ENCODE assay signal across 17 cellular contexts in the genomic region with DNA sequence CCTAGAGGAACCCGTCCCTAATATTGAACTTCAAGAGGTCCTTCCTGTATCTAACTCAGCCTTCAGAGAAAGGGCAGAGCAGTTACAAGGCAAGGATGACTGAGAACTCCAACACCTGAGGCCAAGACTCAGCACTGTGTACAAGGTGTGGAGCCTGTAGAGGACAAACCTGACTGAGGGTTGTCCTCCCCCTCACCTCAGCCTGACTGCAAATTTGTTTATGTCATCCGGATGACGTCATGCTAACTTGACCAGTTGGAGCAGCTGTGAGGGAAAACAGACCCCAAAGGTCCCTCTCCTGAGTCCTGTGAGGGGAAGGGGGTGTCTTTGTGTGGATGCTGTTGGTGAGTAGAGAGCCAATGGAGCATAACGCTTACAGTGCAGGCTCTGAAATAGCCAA. TPM values are rescaled to one million over a fixed set of nuclear protein-coding genes. Genes with fewer than 3 reads are reported as not detected.
DNase-seq lines count a peak whose midpoint lies in the region; ATAC-seq and TF ChIP-seq lines count a peak whose summit lies in the region.
"Had no signal": no experiment of that assay in that cellular context is flagged by ENCODE, and none has a peak within 500 bp of the region (broad histone marks: within the 10 kb centered on the region; RNA-seq: fewer than 3 reads in every experiment).

No MANE protein-coding gene starts in this region.

- peaks cover 83% of the 10 kb centered on the region for H3K4me1 Mint-ChIP-seq in CD4-positive, alpha-beta T cell (ENCODE audit: low read depth)

- H3K27me3 Mint-ChIP-seq in CD4-positive, alpha-beta T cell, result no peaks in the 10 kb centered on the region

- H3K4me3 ChIP-seq in BLaER1 treated with 17β-estradiol and CSF1 and Interleukin-3, amounts not matched to agents 10 nM and 100 nM, result no peak overlapping the region
- H3K4me3 ChIP-seq in mucosa of rectum (ENCODE audit: low read length in 2 of 2), result no peak overlapping the region
- H3K4me3 ChIP-seq: coronary artery, tibial artery had no signal

- peaks cover 39 to 71% (median 53%) of the 10 kb centered on the region in 10 experiments for H3K4me1 ChIP-seq in BLaER1 treated with 17β-estradiol and CSF1 and Interleukin-3, amounts not matched to agents 10 nM and 100 nM
- H3K4me1 ChIP-seq in mucosa of rectum (ENCODE audit: control insufficient read depth in 2 of 2, insufficient read depth in 2 of 2, low read length in 2 of 2), result peaks cover 18 to 40% of the 10 kb centered on the region in 2 donors

- peaks cover 0 to 73% (median 51%) of the 10 kb centered on the region in 11 experiments; a peak in 17 of 22 replicates for H4K20me1 ChIP-seq in BLaER1 treated with 17β-estradiol and CSF1 and Interleukin-3, amounts not matched to agents 10 nM and 100 nM

- peaks cover 55% of the 10 kb centered on the region for H3K36me3 Mint-ChIP-seq in CD4-positive, alpha-beta T cell (ENCODE audit: low read depth)

- H3K27ac ChIP-seq in BLaER1 treated with 17β-estradiol and CSF1 and Interleukin-3, amounts not matched to agents 10 nM and 100 nM, result peak overlapping the region in 4 of 11 experiments; percentile 21 to 45 (median 34); a peak in 6 of 22 replicates
- H3K27ac ChIP-seq in CD4-positive, alpha-beta T cell (ENCODE audit: low read depth, low read length), result no peak overlapping the region
- peak overlapping the region; percentile 91 for H3K27ac ChIP-seq in VCaP
- H3K27ac ChIP-seq in mucosa of rectum (ENCODE audit: low read depth in 2 of 2, low read length in 2 of 2), result peak overlapping the region; percentile 75 to 77
- H3K27ac ChIP-seq: coronary artery, tibial artery had no signal

- DNase-seq in CD4-positive, alpha-beta T cell, result no peak
- DNase-seq in NCI-H2227 treated with DMSO at 0.1 percent for 48 hours (lab: John Stamatoyannopoulos, UW), result no peak
- DNase-seq: activated CD4-positive, CD25-positive, alpha-beta regulatory T cell treated with anti-CD3 and anti-CD28 coated beads, Interleukin-2, amount 50 U/mL, for 72 hours; activated effector memory CD4-positive, alpha-beta T cell treated with anti-CD3 and anti-CD28 coated beads, Interleukin-2, amount 50 U/mL, for 16 hours; glutamatergic neuron; NCI-H187; NCI-H510A; stimulated activated CD4-positive, alpha-beta T cell treated with anti-CD3 and anti-CD28 coated beads, Interleukin-2, amount 100 ng/mL, for 24 hours; stimulated activated naive CD4-positive, alpha-beta T cell treated with Interleukin-2 at 50 U/mL for 16 hours; tibial artery had no signal

- intact Hi-C loops in CD4-positive, alpha-beta T cell (cut with DNase I, micrococcal nuclease), result no loop called here

- H3K9me3 ChIP-seq in BLaER1 treated with 17β-estradiol and CSF1 and Interleukin-3, amounts not matched to agents 10 nM and 100 nM (replicated peaks in 1 of 11), result peaks cover 15 to 27% (median 22%) of the 10 kb centered on the region in 11 experiments
- H3K9me3 ChIP-seq in CD4-positive, alpha-beta T cell (ENCODE audit: control insufficient read depth, low read length), result no peaks in the 10 kb centered on the region
- no peaks in the 10 kb centered on the region for H3K9me3 ChIP-seq in mucosa of rectum (ENCODE audit: control insufficient read depth in 2 of 2, low read length in 2 of 2)
- H3K9me3 ChIP-seq: tibial artery had no signal

- POLR2A ChIA-PET in CD4-positive, alpha-beta T cell (lab: Charles Lee), result no interaction called here

- H3K36me3 ChIP-seq in BLaER1 treated with 17β-estradiol and CSF1 and Interleukin-3, amounts not matched to agents 10 nM and 100 nM, result peaks cover 16 to 78% (median 64%) of the 10 kb centered on the region in 11 experiments; a peak in 21 of 22 replicates
- H3K36me3 ChIP-seq in mucosa of rectum (ENCODE audit: control insufficient read depth in 2 of 2, insufficient read depth in 2 of 2, low read length in 2 of 2), result peaks cover 0 to 4% of the 10 kb centered on the region in 2 donors
- H3K36me3 ChIP-seq: tibial artery had no signal

- H3K4me3 Mint-ChIP-seq in CD4-positive, alpha-beta T cell, result peak overlapping the region; percentile 5

- no peak for TF ChIP-seq CTCF in CD4-positive, alpha-beta T cell (IDR thresholded peaks at IDR 0.05)
- TF ChIP-seq CTCF in VCaP (conservative IDR thresholded peaks at IDR 0.05), result no peak

- 0 out of 22 replicates have a peak overlapping the region, but pooled peaks of 1 of the 11 experiments have one; percentile 2 for H3K9ac ChIP-seq in BLaER1 treated with 17β-estradiol and CSF1 and Interleukin-3, amounts not matched to agents 10 nM and 100 nM
- H3K9ac ChIP-seq in mucosa of rectum (ENCODE audit: low read depth in 1 of 2, low read length in 2 of 2), result peak overlapping the region in 1 of 2 donors; percentile 5

- CTCF ChIA-PET in CD4-positive, alpha-beta T cell (lab: Charles Lee), result no interaction called here

- ATAC-seq in CD4-positive, alpha-beta T cell (ENCODE audit: poor library complexity), result no peak
- ATAC-seq in HG02571 (IDR thresholded peaks at IDR 0.05; ENCODE audit: unreplicated experiment), result no peak
- no peak for ATAC-seq in HG03354 (IDR thresholded peaks at IDR 0.05; ENCODE audit: poor library complexity, severe bottlenecking, unreplicated experiment)
- ATAC-seq: left lobe of liver had no signal

- no peaks in the 10 kb centered on the region for H3K9me3 Mint-ChIP-seq in CD4-positive, alpha-beta T cell

- H3K27ac Mint-ChIP-seq in CD4-positive, alpha-beta T cell, result peak overlapping the region; percentile 77

- H3K4me2 ChIP-seq in BLaER1 treated with 17β-estradiol and CSF1 and Interleukin-3, amounts not matched to agents 10 nM and 100 nM, result peak overlapping the region in 8 of 11 experiments; percentile 28 to 98 (median 94); a peak in 15 of 22 replicates

- H3K27me3 ChIP-seq in BLaER1 treated with 17β-estradiol and CSF1 and Interleukin-3, amounts not matched to agents 10 nM and 100 nM, result no peaks in the 10 kb centered on the region
- H3K27me3 ChIP-seq in CD4-positive, alpha-beta T cell (ENCODE audit: control insufficient read depth, insufficient read depth, low read length), result no peaks in the 10 kb centered on the region
- H3K27me3 ChIP-seq in mucosa of rectum (ENCODE audit: control insufficient read depth in 2 of 2, insufficient read depth in 2 of 2, low read length in 2 of 2), result no peaks in the 10 kb centered on the region

RNA-seq across cellular contexts. Expression of a gene that starts 4.3 kb away (rescaled TPM):
- 10 to 100 TPM; 23.5 to 27.5 TPM for total RNA-seq in CD4-positive, alpha-beta T cell
